In genomic region chr7:2837476-2837875, GRCh38 we compare ENCODE assay signal across 14 cellular contexts. TPM values are rescaled to one million over a fixed set of nuclear protein-coding genes. Genes with fewer than 3 reads are reported as not detected.
DNase-seq lines count a peak whose midpoint lies in the region; ATAC-seq and TF ChIP-seq lines count a peak whose summit lies in the region.
"Had no signal": no experiment of that assay in that cellular context is flagged by ENCODE, and none has a peak within 500 bp of the region (broad histone marks: within the 10 kb centered on the region; RNA-seq: fewer than 3 reads in every experiment).

No MANE protein-coding gene starts in this region.

- no peak overlapping the region for H3K9ac ChIP-seq in DND-41 (ENCODE audit: low read depth, low read length)

- intact Hi-C loops in CD14-positive monocyte (cut with micrococcal nuclease) = no loop called here

- no peaks in the 10 kb centered on the region for H3K27me3 ChIP-seq in DND-41 (ENCODE audit: insufficient read depth, low read length, poor library complexity)
- H3K27me3 ChIP-seq: gastrocnemius medialis, thyroid gland had no signal

- peaks cover 0 to 6% (median 0%) of the 10 kb centered on the region in 7 donors for H3K9me3 Mint-ChIP-seq in CD14-positive monocyte
- no peaks in the 10 kb centered on the region for H3K9me3 Mint-ChIP-seq in WTC11
- no peaks in the 10 kb centered on the region for H3K9me3 Mint-ChIP-seq in memory B cell

- H3K36me3 ChIP-seq in DND-41 (ENCODE audit: insufficient read depth, low read length) = peaks cover 34% of the 10 kb centered on the region
- H3K36me3 ChIP-seq: thyroid gland had no signal

- DNase-seq in CD14-positive monocyte (ENCODE audit: low spot score) = no peak
- DNase-seq in DND-41 = no peak
- no peak for DNase-seq in WTC11 (ENCODE audit: low spot score)
- no peak for DNase-seq in memory B cell (ENCODE audit: low spot score in 2 of 2)
- DNase-seq in dedifferentiated amniotic fluid mesenchymal stem cell (ENCODE audit: extremely low spot score) = no peak
- DNase-seq in germinal center (ENCODE audit: low spot score) = no peak
- DNase-seq: amygdala, gastrocnemius medialis, Karpas-422, kidney glomerular epithelial cell, NCI-H2107, thyroid gland had no signal

- H3K4me3 ChIP-seq in DND-41 (ENCODE audit: low read depth in 1 of 2, low read length in 2 of 2) = no peak overlapping the region
- H3K4me3 ChIP-seq: gastrocnemius medialis, skin epidermis, thyroid gland had no signal

- peaks cover 10% of the 10 kb centered on the region; the same call in 1 of the 2 replicates for H4K20me1 ChIP-seq in DND-41 (ENCODE audit: insufficient read depth, low read length)

- TF ChIP-seq CTCF in CD14-positive monocyte (IDR thresholded peaks at IDR 0.05) (no peak), DND-41 (IDR thresholded peaks at IDR 0.05; ENCODE audit: borderline replicate concordance, extremely low read depth, low read length, poor library complexity, severe bottlenecking) (no peak), WTC11 (IDR thresholded peaks at IDR 0.05) (no peak)

- no peak overlapping the region for H3K27ac ChIP-seq in DND-41 (ENCODE audit: low read length)
- H3K27ac ChIP-seq: gastrocnemius medialis, thyroid gland had no signal

- CTCF ChIA-PET in WTC11 (lab: Charles Lee) = interaction anchor here (0.9 to 1.0 kb wide), 3 partner anchors 13 to 77 kb away, joined by 3 to 4 read pairs (median 3); no protein-coding TSS in a partner anchor

- peak overlapping the region in 5 of 7 donors; percentile 37 to 69 (median 49) for H3K27ac Mint-ChIP-seq in CD14-positive monocyte
- peak overlapping the region; percentile 90 for H3K27ac Mint-ChIP-seq in WTC11
- peak overlapping the region; percentile 93 for H3K27ac Mint-ChIP-seq in memory B cell

- peak overlapping the region; percentile 6; the same call in 1 of the 2 replicates for H3K4me2 ChIP-seq in DND-41 (ENCODE audit: insufficient read depth, low read length)

- H3K4me1 Mint-ChIP-seq in CD14-positive monocyte (peaks cover 53% of the 10 kb centered on the region), WTC11 (peaks cover 84% of the 10 kb centered on the region), memory B cell (peaks cover 60% of the 10 kb centered on the region)

- H3K9me3 ChIP-seq in DND-41 (ENCODE audit: insufficient read depth, low read length, severe bottlenecking) = no peaks in the 10 kb centered on the region
- H3K9me3 ChIP-seq: gastrocnemius medialis, thyroid gland had no signal

- H3K27me3 Mint-ChIP-seq in CD14-positive monocyte (ENCODE audit: low read depth in 3 of 3) (no peaks in the 10 kb centered on the region), WTC11 (ENCODE audit: low read depth) (no peaks in the 10 kb centered on the region), memory B cell (no peaks in the 10 kb centered on the region)

- no peak for ATAC-seq in DND-41 (ENCODE audit: insufficient read depth, low read depth)
- ATAC-seq in WTC11 = no peak
- no peak for ATAC-seq in memory B cell (ENCODE audit: low read depth)
- ATAC-seq in HG03196 (IDR thresholded peaks at IDR 0.05; ENCODE audit: unreplicated experiment) = no peak
- ATAC-seq: gastrocnemius medialis had no signal

- no peak overlapping the region for H3K4me3 Mint-ChIP-seq in CD14-positive monocyte
- H3K4me3 Mint-ChIP-seq in WTC11 = peak overlapping the region; percentile 21
- H3K4me3 Mint-ChIP-seq in memory B cell = peak overlapping the region; percentile 30

- peaks cover 29% of the 10 kb centered on the region for H3K4me1 ChIP-seq in DND-41 (ENCODE audit: insufficient read depth, low read length)

- peaks cover 71% of the 10 kb centered on the region for H3K79me2 ChIP-seq in DND-41 (ENCODE audit: insufficient read depth, low read length)

- POLR2A ChIA-PET in WTC11 (lab: Charles Lee) = no interaction called here

- H3K36me3 Mint-ChIP-seq in CD14-positive monocyte (peaks cover 48 to 53% of the 10 kb centered on the region in 2 donors), WTC11 (peaks cover 51% of the 10 kb centered on the region), memory B cell (peaks cover 29% of the 10 kb centered on the region)

- H2AFZ ChIP-seq in DND-41 (ENCODE audit: low read depth, low read length) = no peak overlapping the region

TF ChIP-seq in WTC11, 78 proteins besides CTCF, POLR2A, EP300 and RAD21:
- TF ChIP-seq ZNF263 (CRISPR knock-in tag; IDR thresholded peaks at IDR 0.05; ENCODE audit: low read depth) (no peak), USF1 (CRISPR knock-in tag; IDR thresholded peaks at IDR 0.05) (no peak), ZNF425 (CRISPR knock-in tag; conservative IDR thresholded peaks at IDR 0.05) (no peak), SP1 (CRISPR knock-in tag; conservative IDR thresholded peaks at IDR 0.05) (no peak), JUN (CRISPR knock-in tag; IDR thresholded peaks at IDR 0.05) (no peak), SOX15 (CRISPR knock-in tag; IDR thresholded peaks at IDR 0.05) (no peak), NR2C2 (CRISPR knock-in tag; IDR thresholded peaks at IDR 0.05) (no peak), NR1H2 (CRISPR knock-in tag; IDR thresholded peaks at IDR 0.05) (no peak), ZBTB21 (CRISPR knock-in tag; IDR thresholded peaks at IDR 0.05; ENCODE audit: borderline replicate concordance) (no peak), HMGA2 (CRISPR knock-in tag; IDR thresholded peaks at IDR 0.05) (no peak), ZSCAN18 (CRISPR knock-in tag; IDR thresholded peaks at IDR 0.05) (no peak), ZNF232 (CRISPR knock-in tag; IDR thresholded peaks at IDR 0.05) (no peak), ZNF671 (CRISPR knock-in tag; IDR thresholded peaks at IDR 0.05) (no peak), IRF2 (CRISPR knock-in tag; IDR thresholded peaks at IDR 0.05; ENCODE audit: borderline replicate concordance, low read depth) (no peak)
TF ChIP-seq in WTC11: peak in this region for 0.

RNA-seq across cellular contexts. Expression of gene GNA12, which starts 6.6 kb away (rescaled TPM):
- 10 to 100 TPM in 1 of 2 donors, 1 to 10 TPM in 1; 3.4 to 10.6 TPM for polyA plus RNA-seq in CD14-positive monocyte
- 89.2 to 99.6 TPM (median 90.3 TPM) in 3 replicates for total RNA-seq in WTC11 (2021)

Comparison
In these comparisons a context has a peak if more than half of its experiments do, and no peak if none do; other contexts are left out.
1. H3K4me3 Mint-ChIP-seq: peak in WTC11 (single experiment) and memory B cell (single experiment); none in CD14-positive monocyte (0 of 2).
2. Peak in every context shown above with its lines, with median percentiles within 50 percentile points of each other: H3K27ac Mint-ChIP-seq.